ENCODE assay signal across 9 cellular contexts in genomic region chr2:64003239-64003638, GRCh38.
"Had no signal": no experiment of that assay in that cellular context is flagged by ENCODE, and none has a peak within 500 bp of the region (broad histone marks: within the 10 kb centered on the region; RNA-seq: fewer than 3 reads in every experiment).

No MANE protein-coding gene starts in this region.

- H3K27ac ChIP-seq: GM23248, HL-60 had no signal

- H3K36me3 ChIP-seq: HAP-1 had no signal

- H3K9me3 ChIP-seq: HAP-1 had no signal

- DNase-seq: GM23248, GOT3, H7, HFFc6 had no signal

- ATAC-seq: HCT116, HepG2 had no signal

- H3K4me3 ChIP-seq: GM23248, HAP-1 had no signal

- H3K27me3 Mint-ChIP-seq: IgD-negative memory B cell had no signal

- H3K4me3 Mint-ChIP-seq: HFFc6, IgD-negative memory B cell had no signal

- H3K27ac Mint-ChIP-seq: HFFc6, IgD-negative memory B cell had no signal
